8 cellular contexts compared by ENCODE assay signal in genomic region chr12:53451661-53452158, GRCh38. TPM values are rescaled to one million over a fixed set of nuclear protein-coding genes. Genes with fewer than 3 reads are reported as not detected.
DNase-seq lines count a peak whose midpoint lies in the region; ATAC-seq and TF ChIP-seq lines count a peak whose summit lies in the region.

Gene PCBP2, plus strand, starts transcription at chr12:53452102. Its CDS starts 2,699 bp downstream, at chr12:53454801.

- peak; percentile 84 for TF ChIP-seq CTCF in GM12873 (IDR thresholded peaks at IDR 0.05; ENCODE audit: insufficient read depth, low read depth, low read length, missing control alignments)
- TF ChIP-seq CTCF in upper lobe of right lung (IDR thresholded peaks at IDR 0.05) = peak; percentile 87

- peaks cover 34% of the 10 kb centered on the region for H3K4me1 ChIP-seq in upper lobe of right lung

- H3K27ac ChIP-seq in adipose tissue (ENCODE audit: low read depth, low read length) (peak within 1 kb of the TSS; percentile 81), upper lobe of right lung (peak within 1 kb of the TSS; percentile 91)

- no peaks in the 10 kb centered on the region for H3K27me3 ChIP-seq in upper lobe of right lung

- peak; percentile 94 for ATAC-seq in HG02763 (IDR thresholded peaks at IDR 0.05; ENCODE audit: unreplicated experiment)
- peak; percentile 96 for ATAC-seq in upper lobe of right lung

- DNase-seq in NCI-H1417 treated with DMSO at 0.1 percent for 48 hours (lab: John Stamatoyannopoulos, UW) (peak; percentile 99), T follicular helper cell (ENCODE audit: low read depth) (peak; percentile 96), cardiac septum (ENCODE audit: low spot score) (peak; percentile 99), posterior cingulate gyrus (peak; percentile 97 to 100 (median 99)), upper lobe of right lung (peak; percentile 99)

- H3K4me3 ChIP-seq in upper lobe of right lung = peak within 1 kb of the TSS; percentile 70

- intact Hi-C loops in cardiac septum (cut with DNase I) = loop anchor here (1.0 kb wide), 1 partner anchor 50 kb away; the partner anchor contains the start of gene TARBP2
- intact Hi-C loops in posterior cingulate gyrus (cut with DNase I) = loop anchor here (2.0 kb wide), 1 partner anchor 49 kb away; the partner anchor contains the start of gene TARBP2
- intact Hi-C loops in upper lobe of right lung (cut with DNase I) = no loop called here

- peaks cover 42% of the 10 kb centered on the region for H3K36me3 ChIP-seq in upper lobe of right lung

- no peaks in the 10 kb centered on the region for H3K9me3 ChIP-seq in upper lobe of right lung

- WGBS in adipose tissue, 3 donors = 0 to 1% (median 1%) methylated on average over 24 to 30 of the region's 32 CpGs

RNA-seq across cellular contexts. Expression of gene PCBP2, which starts in this region (rescaled TPM):
- 100 to 1,000 TPM; 428 to 505 (median 439) TPM for polyA plus RNA-seq in adipose tissue
- 520 TPM for total RNA-seq in cardiac septum
- 727 TPM for total RNA-seq in upper lobe of right lung

Comparison
In these comparisons a context has a peak if more than half of its experiments do, and no peak if none do; other contexts are left out.
1. Peak in every context shown above with its lines: DNase-seq, ATAC-seq, H3K4me3 ChIP-seq and H3K27ac ChIP-seq.